In genomic region chr10:104274762-104275721, GRCh38 we compare ENCODE assay signal across 1 cellular context.
TF ChIP-seq lines count a peak whose summit lies in the region.

No MANE protein-coding gene starts in this region.

TF ChIP-seq in HepG2, 621 proteins besides CTCF, POLR2A, EP300 and RAD21 (continued from another document and continues in another):
- TF ChIP-seq, protein P1, sequence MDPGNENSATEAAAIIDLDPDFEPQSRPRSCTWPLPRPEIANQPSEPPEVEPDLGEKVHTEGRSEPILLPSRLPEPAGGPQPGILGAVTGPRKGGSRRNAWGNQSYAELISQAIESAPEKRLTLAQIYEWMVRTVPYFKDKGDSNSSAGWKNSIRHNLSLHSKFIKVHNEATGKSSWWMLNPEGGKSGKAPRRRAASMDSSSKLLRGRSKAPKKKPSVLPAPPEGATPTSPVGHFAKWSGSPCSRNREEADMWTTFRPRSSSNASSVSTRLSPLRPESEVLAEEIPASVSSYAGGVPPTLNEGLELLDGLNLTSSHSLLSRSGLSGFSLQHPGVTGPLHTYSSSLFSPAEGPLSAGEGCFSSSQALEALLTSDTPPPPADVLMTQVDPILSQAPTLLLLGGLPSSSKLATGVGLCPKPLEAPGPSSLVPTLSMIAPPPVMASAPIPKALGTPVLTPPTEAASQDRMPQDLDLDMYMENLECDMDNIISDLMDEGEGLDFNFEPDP (CRISPR knock-in tag; conservative IDR thresholded peaks at IDR 0.05): no peak
- TF ChIP-seq FOSL1 (CRISPR knock-in tag; IDR thresholded peaks at IDR 0.05; ENCODE audit: borderline replicate concordance) (no peak), EHMT2 (IDR thresholded peaks at IDR 0.05; ENCODE audit: borderline replicate concordance, low read depth, low read length) (no peak), HIVEP1 (CRISPR knock-in tag; IDR thresholded peaks at IDR 0.05) (peak; percentile 75; the same call in 1 of the 2 replicates), BORCS8-MEF2B (CRISPR knock-in tag; IDR thresholded peaks at IDR 0.05) (no peak), ZFP91 (CRISPR knock-in tag; IDR thresholded peaks at IDR 0.05; ENCODE audit: borderline replicate concordance) (peak; percentile 77; the same call in 1 of the 2 replicates), TGIF2 (CRISPR knock-in tag; IDR thresholded peaks at IDR 0.05) (no peak), SCMH1 (CRISPR knock-in tag; IDR thresholded peaks at IDR 0.05; ENCODE audit: borderline replicate concordance) (no peak), FOXA3 (CRISPR knock-in tag; IDR thresholded peaks at IDR 0.05) (no peak), TOPORS (CRISPR knock-in tag; IDR thresholded peaks at IDR 0.05) (no peak), TBP (CRISPR knock-in tag; IDR thresholded peaks at IDR 0.05) (no peak), TBX2 (CRISPR knock-in tag; IDR thresholded peaks at IDR 0.05; ENCODE audit: borderline replicate concordance) (peak; percentile 50; the same call in 1 of the 2 replicates), GABPA (IDR thresholded peaks at IDR 0.05; ENCODE audit: low read depth, low read length) (no peak), GABPA (CRISPR knock-in tag; IDR thresholded peaks at IDR 0.05; ENCODE audit: low read depth) (no peak), ISL2 (CRISPR knock-in tag; IDR thresholded peaks at IDR 0.05) (no peak), ZNF792 (CRISPR knock-in tag; IDR thresholded peaks at IDR 0.05) (no peak), ZNF335 (CRISPR knock-in tag; IDR thresholded peaks at IDR 0.05) (no peak), ZNF761 (CRISPR knock-in tag; conservative IDR thresholded peaks at IDR 0.05) (no peak), ASH2L (IDR thresholded peaks at IDR 0.05; ENCODE audit: insufficient read length, low read depth, low read length) (no peak), SAP130 (CRISPR knock-in tag; IDR thresholded peaks at IDR 0.05; ENCODE audit: low read depth) (peak; percentile 22; the same call in 1 of the 2 replicates), HDAC1 (CRISPR knock-in tag; IDR thresholded peaks at IDR 0.05) (peak; percentile 34; the same call in 1 of the 2 replicates), SRSF1 (optimal IDR thresholded peaks at IDR 0.05; ENCODE audit: low read depth, low read length) (no peak), ZNF274 (CRISPR knock-in tag; IDR thresholded peaks at IDR 0.05) (0 out of 2 replicates have a peak, but pooled peaks have one; percentile 20), RERE (CRISPR knock-in tag; IDR thresholded peaks at IDR 0.05; ENCODE audit: low read depth) (no peak), SAFB2 (CRISPR knock-in tag; IDR thresholded peaks at IDR 0.05; ENCODE audit: borderline replicate concordance, low read depth) (no peak), ZNF282 (IDR thresholded peaks at IDR 0.05; ENCODE audit: partially characterized antibody) (no peak), ZNF17 (CRISPR knock-in tag; IDR thresholded peaks at IDR 0.05) (no peak), ZNF710 (CRISPR knock-in tag; IDR thresholded peaks at IDR 0.05; ENCODE audit: borderline replicate concordance) (0 out of 2 replicates have a peak, but pooled peaks have one; percentile 30), ZSCAN31 (CRISPR knock-in tag; IDR thresholded peaks at IDR 0.05; ENCODE audit: low read depth) (no peak), YEATS4 (CRISPR knock-in tag; IDR thresholded peaks at IDR 0.05; ENCODE audit: borderline replicate concordance) (no peak), FOXP4 (CRISPR knock-in tag; IDR thresholded peaks at IDR 0.05) (no peak), POLR2AphosphoS5 (IDR thresholded peaks at IDR 0.05; ENCODE audit: low read depth, low read length) (no peak), TAF1 (CRISPR knock-in tag; IDR thresholded peaks at IDR 0.05) (no peak; the same call in 1 of the 2 replicates), PAWR (CRISPR knock-in tag; IDR thresholded peaks at IDR 0.05; ENCODE audit: borderline replicate concordance) (no peak), ZFX (CRISPR knock-in tag; IDR thresholded peaks at IDR 0.05; ENCODE audit: low read depth) (no peak), ZNF354B (CRISPR knock-in tag; IDR thresholded peaks at IDR 0.05) (no peak)
- TF ChIP-seq, protein P2, sequence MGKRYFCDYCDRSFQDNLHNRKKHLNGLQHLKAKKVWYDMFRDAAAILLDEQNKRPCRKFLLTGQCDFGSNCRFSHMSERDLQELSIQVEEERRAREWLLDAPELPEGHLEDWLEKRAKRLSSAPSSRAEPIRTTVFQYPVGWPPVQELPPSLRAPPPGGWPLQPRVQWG (CRISPR knock-in tag; IDR thresholded peaks at IDR 0.05; ENCODE audit: borderline replicate concordance, low read depth): no peak
- TF ChIP-seq, protein P3, sequence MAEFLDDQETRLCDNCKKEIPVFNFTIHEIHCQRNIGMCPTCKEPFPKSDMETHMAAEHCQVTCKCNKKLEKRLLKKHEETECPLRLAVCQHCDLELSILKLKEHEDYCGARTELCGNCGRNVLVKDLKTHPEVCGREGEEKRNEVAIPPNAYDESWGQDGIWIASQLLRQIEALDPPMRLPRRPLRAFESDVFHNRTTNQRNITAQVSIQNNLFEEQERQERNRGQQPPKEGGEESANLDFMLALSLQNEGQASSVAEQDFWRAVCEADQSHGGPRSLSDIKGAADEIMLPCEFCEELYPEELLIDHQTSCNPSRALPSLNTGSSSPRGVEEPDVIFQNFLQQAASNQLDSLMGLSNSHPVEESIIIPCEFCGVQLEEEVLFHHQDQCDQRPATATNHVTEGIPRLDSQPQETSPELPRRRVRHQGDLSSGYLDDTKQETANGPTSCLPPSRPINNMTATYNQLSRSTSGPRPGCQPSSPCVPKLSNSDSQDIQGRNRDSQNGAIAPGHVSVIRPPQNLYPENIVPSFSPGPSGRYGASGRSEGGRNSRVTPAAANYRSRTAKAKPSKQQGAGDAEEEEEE (CRISPR knock-in tag; IDR thresholded peaks at IDR 0.05; ENCODE audit: borderline replicate concordance): no peak
- TF ChIP-seq, protein P4, sequence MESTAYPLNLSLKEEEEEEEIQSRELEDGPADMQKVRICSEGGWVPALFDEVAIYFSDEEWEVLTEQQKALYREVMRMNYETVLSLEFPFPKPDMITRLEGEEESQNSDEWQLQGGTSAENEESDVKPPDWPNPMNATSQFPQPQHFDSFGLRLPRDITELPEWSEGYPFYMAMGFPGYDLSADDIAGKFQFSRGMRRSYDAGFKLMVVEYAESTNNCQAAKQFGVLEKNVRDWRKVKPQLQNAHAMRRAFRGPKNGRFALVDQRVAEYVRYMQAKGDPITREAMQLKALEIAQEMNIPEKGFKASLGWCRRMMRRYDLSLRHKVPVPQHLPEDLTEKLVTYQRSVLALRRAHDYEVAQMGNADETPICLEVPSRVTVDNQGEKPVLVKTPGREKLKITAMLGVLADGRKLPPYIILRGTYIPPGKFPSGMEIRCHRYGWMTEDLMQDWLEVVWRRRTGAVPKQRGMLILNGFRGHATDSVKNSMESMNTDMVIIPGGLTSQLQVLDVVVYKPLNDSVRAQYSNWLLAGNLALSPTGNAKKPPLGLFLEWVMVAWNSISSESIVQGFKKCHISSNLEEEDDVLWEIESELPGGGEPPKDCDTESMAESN (CRISPR knock-in tag; conservative IDR thresholded peaks at IDR 0.05): no peak
- TF ChIP-seq, protein P5, sequence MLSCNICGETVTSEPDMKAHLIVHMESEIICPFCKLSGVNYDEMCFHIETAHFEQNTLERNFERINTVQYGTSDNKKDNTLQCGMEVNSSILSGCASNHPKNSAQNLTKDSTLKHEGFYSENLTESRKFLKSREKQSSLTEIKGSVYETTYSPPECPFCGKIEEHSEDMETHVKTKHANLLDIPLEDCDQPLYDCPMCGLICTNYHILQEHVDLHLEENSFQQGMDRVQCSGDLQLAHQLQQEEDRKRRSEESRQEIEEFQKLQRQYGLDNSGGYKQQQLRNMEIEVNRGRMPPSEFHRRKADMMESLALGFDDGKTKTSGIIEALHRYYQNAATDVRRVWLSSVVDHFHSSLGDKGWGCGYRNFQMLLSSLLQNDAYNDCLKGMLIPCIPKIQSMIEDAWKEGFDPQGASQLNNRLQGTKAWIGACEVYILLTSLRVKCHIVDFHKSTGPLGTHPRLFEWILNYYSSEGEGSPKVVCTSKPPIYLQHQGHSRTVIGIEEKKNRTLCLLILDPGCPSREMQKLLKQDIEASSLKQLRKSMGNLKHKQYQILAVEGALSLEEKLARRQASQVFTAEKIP (CRISPR knock-in tag; IDR thresholded peaks at IDR 0.05; ENCODE audit: borderline replicate concordance): no peak
- TF ChIP-seq, protein P6, sequence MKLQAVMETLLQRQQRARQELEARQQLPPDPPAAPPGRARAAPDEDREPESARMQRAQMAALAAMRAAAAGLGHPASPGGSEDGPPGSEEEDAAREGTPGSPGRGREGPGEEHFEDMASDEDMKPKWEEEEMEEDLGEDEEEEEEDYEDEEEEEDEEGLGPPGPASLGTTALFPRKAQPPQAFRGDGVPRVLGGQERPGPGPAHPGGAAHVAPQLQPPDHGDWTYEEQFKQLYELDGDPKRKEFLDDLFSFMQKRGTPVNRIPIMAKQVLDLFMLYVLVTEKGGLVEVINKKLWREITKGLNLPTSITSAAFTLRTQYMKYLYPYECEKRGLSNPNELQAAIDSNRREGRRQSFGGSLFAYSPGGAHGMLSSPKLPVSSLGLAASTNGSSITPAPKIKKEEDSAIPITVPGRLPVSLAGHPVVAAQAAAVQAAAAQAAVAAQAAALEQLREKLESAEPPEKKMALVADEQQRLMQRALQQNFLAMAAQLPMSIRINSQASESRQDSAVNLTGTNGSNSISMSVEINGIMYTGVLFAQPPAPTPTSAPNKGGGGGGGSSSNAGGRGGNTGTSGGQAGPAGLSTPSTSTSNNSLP (IDR thresholded peaks at IDR 0.05; ENCODE audit: low read depth, low read length): no peak
